In genomic region chr3:195705081-195705991, GRCh38 we compare ENCODE assay signal across 22 cellular contexts. TPM values are rescaled to one million over a fixed set of nuclear protein-coding genes. Genes with fewer than 3 reads are reported as not detected.
DNase-seq lines count a peak whose midpoint lies in the region; ATAC-seq, FAIRE-seq and TF ChIP-seq lines count a peak whose summit lies in the region.
"Had no signal": no experiment of that assay in that cellular context is flagged by ENCODE, and none has a peak within 500 bp of the region (broad histone marks: within the 10 kb centered on the region; RNA-seq: fewer than 3 reads in every experiment).

No MANE protein-coding gene starts in this region.

- H3K9me3 ChIP-seq in right lobe of liver: no peaks in the 10 kb centered on the region
- H3K9me3 ChIP-seq: psoas muscle had no signal

- H3K36me3 ChIP-seq in right lobe of liver: peaks cover 0 to 8% (median 0%) of the 10 kb centered on the region in 4 donors

- H3K4me3 ChIP-seq in right lobe of liver: no peak overlapping the region
- H3K4me3 ChIP-seq: GM12878, psoas muscle, skin epidermis had no signal

- DNase-seq in activated naive CD4-positive, alpha-beta T cell treated with anti-CD3 and anti-CD28 coated beads, Interleukin-2, amount 50 U/mL, for 72 hours (ENCODE audit: low spot score in 2 of 2): no peak
- DNase-seq in activated naive CD4-positive, alpha-beta T cell (lab: John Stamatoyannopoulos, UW): no peak
- DNase-seq in WTC11 (ENCODE audit: low spot score) (no peak), right lobe of liver (no peak), urothelium cell line (ENCODE audit: low spot score) (no peak), SHP77 (lab: John Stamatoyannopoulos, UW) (no peak)
- DNase-seq in activated CD4-positive, alpha-beta memory T cell treated with anti-CD3 and anti-CD28 coated beads, Interleukin-2, amount 10 ng/mL, durations not matched to agents 7 days and 5 days: no peak
- DNase-seq: activated CD4-positive, alpha-beta T cell treated with anti-CD3 and anti-CD28 coated beads, Interleukin-2, amount 50 U/mL, for 1 hour; activated naive CD4-positive, alpha-beta T cell treated with anti-CD3 and anti-CD28 coated beads, Interleukin-2, amount 10 ng/mL, durations not matched to agents 7 days and 5 days; activated T-cell treated with anti-CD3 and anti-CD28 coated beads for 4 hours; effector CD4-positive, alpha-beta T cell; kidney glomerular epithelial cell; mesenchymal stem cell; NCI-H82; psoas muscle; stimulated activated CD4-positive, alpha-beta T cell treated with anti-CD3 and anti-CD28 coated beads, Interleukin-2, amount 100 ng/mL, for 48 hours had no signal

- CTCF ChIA-PET in WTC11 (lab: Charles Lee): interaction anchor here (1.6 to 2.3 kb wide), 4 partner anchors 42 to 189 kb away, joined by 4 to 9 read pairs (median 7); no protein-coding TSS in a partner anchor
- CTCF ChIA-PET in activated CD4-positive, alpha-beta memory T cell treated with anti-CD3 and anti-CD28 coated beads, Interleukin-2, amount 10 ng/mL, durations not matched to agents 7 days and 5 days (lab: Charles Lee): no interaction called here

- intact Hi-C loops in right lobe of liver (cut with DNase I): no loop called here

- no peaks in the 10 kb centered on the region for H3K9me3 Mint-ChIP-seq in activated naive CD4-positive, alpha-beta T cell treated with anti-CD3 and anti-CD28 coated beads, Interleukin-2, amount 50 U/mL, for 72 hours
- peaks cover 15% of the 10 kb centered on the region for H3K9me3 Mint-ChIP-seq in WTC11
- no peaks in the 10 kb centered on the region for H3K9me3 Mint-ChIP-seq in activated CD4-positive, alpha-beta memory T cell treated with anti-CD3 and anti-CD28 coated beads, Interleukin-2, amount 10 ng/mL, durations not matched to agents 7 days and 5 days
- H3K9me3 Mint-ChIP-seq: activated naive CD4-positive, alpha-beta T cell treated with anti-CD3 and anti-CD28 coated beads, Interleukin-2, amount 10 ng/mL, durations not matched to agents 7 days and 5 days; nephron had no signal

- peaks cover 24% of the 10 kb centered on the region for H3K4me1 Mint-ChIP-seq in WTC11
- no peaks in the 10 kb centered on the region for H3K4me1 Mint-ChIP-seq in activated CD4-positive, alpha-beta memory T cell treated with anti-CD3 and anti-CD28 coated beads, Interleukin-2, amount 10 ng/mL, durations not matched to agents 7 days and 5 days
- H3K4me1 Mint-ChIP-seq: activated naive CD4-positive, alpha-beta T cell treated with anti-CD3 and anti-CD28 coated beads, Interleukin-2, amount 10 ng/mL, durations not matched to agents 7 days and 5 days; nephron had no signal

- H3K27ac Mint-ChIP-seq in activated naive CD4-positive, alpha-beta T cell treated with anti-CD3 and anti-CD28 coated beads, Interleukin-2, amount 50 U/mL, for 72 hours: peak overlapping the region; percentile 7 to 27
- H3K27ac Mint-ChIP-seq in WTC11: peak overlapping the region; percentile 38; the same call in 1 of the 2 replicates
- H3K27ac Mint-ChIP-seq in activated CD4-positive, alpha-beta memory T cell treated with anti-CD3 and anti-CD28 coated beads, Interleukin-2, amount 10 ng/mL, durations not matched to agents 7 days and 5 days: no peak overlapping the region
- H3K27ac Mint-ChIP-seq: activated naive CD4-positive, alpha-beta T cell treated with anti-CD3 and anti-CD28 coated beads, Interleukin-2, amount 10 ng/mL, durations not matched to agents 7 days and 5 days; nephron had no signal

- POLR2A ChIA-PET in WTC11 (lab: Charles Lee): interaction anchor here (0.5 kb wide), 1 partner anchor 169 kb away, joined by 4 read pairs; no protein-coding TSS in a partner anchor
- POLR2A ChIA-PET in activated CD4-positive, alpha-beta memory T cell treated with anti-CD3 and anti-CD28 coated beads, Interleukin-2, amount 10 ng/mL, durations not matched to agents 7 days and 5 days (lab: Charles Lee): no interaction called here

- 82% methylated on average over 5 of the region's 9 CpGs for WGBS in right lobe of liver (ENCODE audit: insufficient coverage, low coverage, low lambda C conversion rate, missing lambda C conversion rate)

- no peak overlapping the region for H3K4me3 Mint-ChIP-seq in WTC11
- no peak overlapping the region for H3K4me3 Mint-ChIP-seq in activated CD4-positive, alpha-beta memory T cell treated with anti-CD3 and anti-CD28 coated beads, Interleukin-2, amount 10 ng/mL, durations not matched to agents 7 days and 5 days
- H3K4me3 Mint-ChIP-seq: activated naive CD4-positive, alpha-beta T cell treated with anti-CD3 and anti-CD28 coated beads, Interleukin-2, amount 10 ng/mL, durations not matched to agents 7 days and 5 days; nephron had no signal

- peaks cover 0 to 11% of the 10 kb centered on the region in 2 donors for H3K36me3 Mint-ChIP-seq in activated naive CD4-positive, alpha-beta T cell treated with anti-CD3 and anti-CD28 coated beads, Interleukin-2, amount 50 U/mL, for 72 hours
- no peaks in the 10 kb centered on the region for H3K36me3 Mint-ChIP-seq in WTC11
- no peaks in the 10 kb centered on the region for H3K36me3 Mint-ChIP-seq in activated CD4-positive, alpha-beta memory T cell treated with anti-CD3 and anti-CD28 coated beads, Interleukin-2, amount 10 ng/mL, durations not matched to agents 7 days and 5 days (ENCODE audit: low read depth)

- H3K4me1 ChIP-seq in right lobe of liver: no peaks in the 10 kb centered on the region
- H3K4me1 ChIP-seq: psoas muscle had no signal

- FAIRE-seq in urothelium cell line (lab: Jason Lieb, UNC): peak; percentile 46
- FAIRE-seq: GM12878, TTC549 had no signal

- TF ChIP-seq CTCF in WTC11 (IDR thresholded peaks at IDR 0.05) (no peak), right lobe of liver (IDR thresholded peaks at IDR 0.05) (no peak)

- H3K27ac ChIP-seq in right lobe of liver: no peak overlapping the region
- H3K27ac ChIP-seq: C4-2B, psoas muscle, skin epidermis had no signal

- no peak for ATAC-seq in activated naive CD4-positive, alpha-beta T cell treated with anti-CD3 and anti-CD28 coated beads, Interleukin-2, amount 50 U/mL, for 72 hours
- peak; percentile 31 for ATAC-seq in WTC11
- ATAC-seq in right lobe of liver: peak; percentile 8 to 39 (median 20)
- no peak for ATAC-seq in GM18907 (IDR thresholded peaks at IDR 0.05; ENCODE audit: unreplicated experiment)
- ATAC-seq: GM12878 had no signal

- TF ChIP-seq POLR2A in right lobe of liver (IDR thresholded peaks at IDR 0.05): no peak

- no peaks in the 10 kb centered on the region for H3K27me3 ChIP-seq in right lobe of liver

- peaks cover 28% of the 10 kb centered on the region for H3K27me3 Mint-ChIP-seq in WTC11 (ENCODE audit: low read depth)
- no peaks in the 10 kb centered on the region for H3K27me3 Mint-ChIP-seq in activated CD4-positive, alpha-beta memory T cell treated with anti-CD3 and anti-CD28 coated beads, Interleukin-2, amount 10 ng/mL, durations not matched to agents 7 days and 5 days

TF ChIP-seq in WTC11, 78 proteins besides CTCF, POLR2A, EP300 and RAD21:
- TF ChIP-seq ZNF423 (CRISPR knock-in tag; IDR thresholded peaks at IDR 0.05) (0 out of 2 replicates have a peak, but pooled peaks have one; percentile 54), CREB1 (CRISPR knock-in tag; IDR thresholded peaks at IDR 0.05) (no peak)

RNA-seq across cellular contexts. Expression of gene MUC20, which starts 15.4 kb away (rescaled TPM):
- 1 to 10 TPM; 2.2 to 3.6 TPM for total RNA-seq in activated naive CD4-positive, alpha-beta T cell treated with anti-CD3 and anti-CD28 coated beads, Interleukin-2, amount 50 U/mL, for 72 hours
- total RNA-seq in WTC11 (2021): 0.34 to 0.77 TPM (median 0.57 TPM) in 3 replicates
- 10 to 100 TPM in 4 of 6 experiments, 1 to 10 TPM in 2; 1.9 to 40.7 (median 22.6) TPM for total RNA-seq in right lobe of liver
- 1 to 10 TPM; 1.2 to 2.8 TPM for total RNA-seq in activated CD4-positive, alpha-beta memory T cell treated with anti-CD3 and anti-CD28 coated beads, Interleukin-2, amount 10 ng/mL, durations not matched to agents 7 days and 5 days

Comparison
In these comparisons a context has a peak if more than half of its experiments do, and no peak if none do; other contexts are left out.
1. ATAC-seq: peak in WTC11 (single experiment) and right lobe of liver (4 of 4); none in activated naive CD4-positive, alpha-beta T cell treated with anti-CD3 and anti-CD28 coated beads, Interleukin-2, amount 50 U/mL, for 72 hours (0 of 2) and GM18907 (single experiment).